ENCODE assay signal across 15 cellular contexts in the genomic region with DNA sequence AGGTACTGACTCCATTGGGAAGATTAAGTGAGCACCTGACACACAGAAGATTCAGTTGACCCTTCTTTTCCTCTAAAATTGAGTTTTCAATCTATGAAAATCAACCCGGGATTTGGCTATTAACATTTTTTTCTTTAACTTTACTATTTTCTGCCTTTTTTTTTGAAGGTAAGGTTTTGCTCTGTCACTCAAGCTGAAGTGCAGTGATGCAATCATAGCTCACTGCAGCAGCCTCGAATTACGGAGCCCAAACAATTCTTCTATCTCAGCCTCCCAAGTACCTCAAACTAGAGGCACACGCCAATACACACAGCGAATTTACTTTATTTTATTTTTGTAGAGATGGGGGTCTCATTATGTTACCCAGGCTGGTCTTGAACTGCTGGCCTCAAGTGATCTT.
DNase-seq lines count a peak whose midpoint lies in the region; ATAC-seq, FAIRE-seq and TF ChIP-seq lines count a peak whose summit lies in the region.
"Had no signal": no experiment of that assay in that cellular context is flagged by ENCODE, and none has a peak within 500 bp of the region (broad histone marks: within the 10 kb centered on the region; RNA-seq: fewer than 3 reads in every experiment).

No MANE protein-coding gene starts in this region.

- peak overlapping the region; percentile 51; the same call in 1 of the 2 replicates for H4K5ac ChIP-seq in IMR-90 (ENCODE audit: low read depth, low read length)

- CTCF ChIA-PET in IMR-90 (lab: Yijun Ruan, JAX) (interaction anchor here (1.3 kb wide), 1 partner anchor 25 kb away, joined by 5 read pairs; no protein-coding TSS in a partner anchor), K562 (lab: Yijun Ruan, JAX; ENCODE audit: low intra/inter-chr PET ratio) (interaction anchor here (0.9 kb wide), 1 partner anchor 43 kb away, joined by 3 read pairs; no protein-coding TSS in a partner anchor)

- no peak overlapping the region for H3K9ac ChIP-seq in IMR-90 (ENCODE audit: low read depth, low read length)
- H3K9ac ChIP-seq in K562 (ENCODE audit: insufficient read depth in 1 of 2, low read depth in 2 of 2, low read length in 2 of 2), result no peak overlapping the region
- no peak overlapping the region for H3K9ac ChIP-seq in mesenchymal stem cell (ENCODE audit: low read length)
- no peak overlapping the region for H3K9ac ChIP-seq in colonic mucosa (ENCODE audit: low read depth in 2 of 2, low read length in 2 of 2)

- H4K91ac ChIP-seq in IMR-90 (ENCODE audit: insufficient read depth, low read depth, low read length) (no peak overlapping the region), mesenchymal stem cell (ENCODE audit: low read length) (no peak overlapping the region)

- H3K79me1 ChIP-seq in IMR-90 (ENCODE audit: low read depth in 1 of 2, low read length in 2 of 2), result no peaks in the 10 kb centered on the region; a peak in 1 of 4 replicates
- no peaks in the 10 kb centered on the region for H3K79me1 ChIP-seq in mesenchymal stem cell (replicated peaks; ENCODE audit: low read length, poor library complexity, severe bottlenecking)

- in situ Hi-C loops in IMR-90 (cut with MboI; ENCODE audit: low sequenced_read_pairs), result loop anchor here (25.0 kb wide), 1 partner anchor 1976 kb away; no protein-coding TSS in a partner anchor
- in situ Hi-C loops in K562 (cut with MboI), result loop anchor here (10.0 kb wide), 1 partner anchor 1974 kb away; no protein-coding TSS in a partner anchor

- H2BK12ac ChIP-seq in mesenchymal stem cell (ENCODE audit: low read length in 2 of 2), result peak overlapping the region in 1 of 2 experiments; percentile 54

- FAIRE-seq in K562 (lab: Jason Lieb, UNC), result no peak
- FAIRE-seq: A204.1, GM12878, GM18507 had no signal

- no peak for ATAC-seq in IMR-90 (ENCODE audit: low read depth)
- ATAC-seq in K562, result no peak

- DNase-seq in IMR-90 (no peak), K562 (ENCODE audit: extremely low read depth in 1 of 4, low spot score in 3 of 4) (no peak), mesenchymal stem cell (no peak), tibial nerve (ENCODE audit: low spot score in 2 of 2) (no peak), NCI-H2196 treated with DMSO at 0.1 percent for 48 hours (lab: John Stamatoyannopoulos, UW; ENCODE audit: unreplicated experiment) (no peak), colonic mucosa (no peak), putamen (ENCODE audit: low spot score) (no peak)
- DNase-seq: Calu3; CD4-positive, alpha-beta T cell; DMS 273 treated with DMSO at 0.1 percent for 48 hours; H9 had no signal

- H2BK120ac ChIP-seq in IMR-90 (ENCODE audit: low read depth, low read length), result no peak overlapping the region
- no peak overlapping the region for H2BK120ac ChIP-seq in mesenchymal stem cell (ENCODE audit: low read depth, low read length)

- no peaks in the 10 kb centered on the region for H3K9me3 ChIP-seq in IMR-90 (ENCODE audit: control insufficient read depth, insufficient read depth, low read length)
- H3K9me3 ChIP-seq in K562 (replicated peaks; ENCODE audit: control insufficient read depth, insufficient read depth, low read depth, low read length), result no peaks in the 10 kb centered on the region
- H3K9me3 ChIP-seq in mesenchymal stem cell (ENCODE audit: control insufficient read depth, low read length), result no peaks in the 10 kb centered on the region
- no peaks in the 10 kb centered on the region for H3K9me3 ChIP-seq in tibial nerve
- H3K9me3 ChIP-seq in colonic mucosa, result no peaks in the 10 kb centered on the region

- no peak for TF ChIP-seq CTCF in IMR-90 (conservative IDR thresholded peaks at IDR 0.05; ENCODE audit: low read depth, low read length)
- TF ChIP-seq CTCF in K562 (IDR thresholded peaks at IDR 0.05 in 2 of 3, conservative IDR thresholded peaks at IDR 0.05 in 1 of 3; ENCODE audit: insufficient read depth in 2 of 3, low read depth in 1 of 3, low read length in 3 of 3), result no peak
- TF ChIP-seq CTCF in tibial nerve (IDR thresholded peaks at IDR 0.05), result no peak
- no peak for TF ChIP-seq CTCF in colonic mucosa (IDR thresholded peaks at IDR 0.05)

- TF ChIP-seq RAD21 in IMR-90 (IDR thresholded peaks at IDR 0.05; ENCODE audit: low read length) (no peak), K562 (CRISPR knock-in tag; conservative IDR thresholded peaks at IDR 0.05 in 1 of 2, IDR thresholded peaks at IDR 0.05 in 1 of 2) (no peak)

- H3K4me2 ChIP-seq in IMR-90 (ENCODE audit: low read depth, low read length) (no peak overlapping the region), K562 (ENCODE audit: insufficient read depth, low read length) (no peak overlapping the region), mesenchymal stem cell (ENCODE audit: low read length, poor library complexity, severe bottlenecking) (no peak overlapping the region)
- H3K4me2 ChIP-seq: GM23338 had no signal

- dilution Hi-C loops in IMR-90 (cut with HindIII; ENCODE audit: low sequenced_read_pairs, unreplicated experiment), result no loop called here

- TF ChIP-seq POLR2A in IMR-90 (IDR thresholded peaks at IDR 0.05; ENCODE audit: low read depth, low read length), result no peak
- TF ChIP-seq POLR2A in K562 (conservative IDR thresholded peaks at IDR 0.05), result no peak
- no peak for TF ChIP-seq POLR2A in tibial nerve (IDR thresholded peaks at IDR 0.05)

- H4K20me1 ChIP-seq in IMR-90 (ENCODE audit: insufficient read depth, low read length) (no peaks in the 10 kb centered on the region), K562 (replicated peaks; ENCODE audit: control insufficient read depth, insufficient read depth, low read length) (no peaks in the 10 kb centered on the region)

- no peak overlapping the region for H2BK15ac ChIP-seq in IMR-90 (ENCODE audit: low read depth, low read length)
- H2BK15ac ChIP-seq in mesenchymal stem cell (ENCODE audit: low read depth, poor library complexity, severe bottlenecking), result peak overlapping the region; percentile 57

- H3K27ac ChIP-seq in IMR-90 (ENCODE audit: insufficient read depth, low read length) (no peak overlapping the region), K562 (ENCODE audit: extremely low read depth, low read depth, low read length) (no peak overlapping the region), mesenchymal stem cell (ENCODE audit: low read length, poor library complexity, severe bottlenecking) (no peak overlapping the region), tibial nerve (peak overlapping the region; percentile 25 to 87 (median 71)), colonic mucosa (no peak overlapping the region)

- intact Hi-C loops in IMR-90 (cut with micrococcal nuclease) (loop anchor here (10.0 kb wide), 1 partner anchor 404 kb away; no protein-coding TSS in a partner anchor), K562 (cut with micrococcal nuclease) (loop anchor here (5.0 kb wide), 1 partner anchor 1976 kb away; no protein-coding TSS in a partner anchor), colonic mucosa (cut with DNase I) (no loop called here)

- H3K27me3 ChIP-seq in IMR-90 (ENCODE audit: control insufficient read depth, insufficient read depth, low read length) (no peaks in the 10 kb centered on the region), K562 (ENCODE audit: control insufficient read depth in 2 of 2, insufficient read depth in 2 of 2, low read length in 2 of 2) (no peaks in the 10 kb centered on the region; a peak in 1 of 5 replicates), mesenchymal stem cell (ENCODE audit: control insufficient read depth in 1 of 2, insufficient read depth in 1 of 2, low read length in 2 of 2) (no peaks in the 10 kb centered on the region), tibial nerve (no peaks in the 10 kb centered on the region), colonic mucosa (no peaks in the 10 kb centered on the region)

- BruUV-seq in IMR-90 (replicated peaks; lab: Mats Ljungman, UMichigan) (no TSS peak), K562 (replicated peaks; lab: Mats Ljungman, UMichigan) (no TSS peak)

- H2BK5ac ChIP-seq in IMR-90 (ENCODE audit: low read depth, low read length, poor library complexity, severe bottlenecking), result no peak overlapping the region
- H2BK5ac ChIP-seq in mesenchymal stem cell (ENCODE audit: low read depth, low read length, poor library complexity, severe bottlenecking), result no peak overlapping the region

- POLR2A ChIA-PET in IMR-90 (lab: Charles Lee; ENCODE audit: unreplicated experiment) (interaction anchor here (0.6 kb wide), 1 partner anchor 26 kb away, joined by 7 read pairs; no protein-coding TSS in a partner anchor), K562 (lab: Yijun Ruan, JAX) (interaction anchor here (0.7 to 1.5 kb wide), 2 partner anchors 9 to 164 kb away, joined by 3 to 4 read pairs; no protein-coding TSS in a partner anchor)

- H2BK20ac ChIP-seq in IMR-90 (ENCODE audit: low read depth, low read length), result peak overlapping the region; percentile 33

- no peak for TF ChIP-seq EP300 in K562 (IDR thresholded peaks at IDR 0.05; ENCODE audit: low read length)
- no peak for TF ChIP-seq EP300 in tibial nerve (IDR thresholded peaks at IDR 0.05)

- no peak overlapping the region for H3K56ac ChIP-seq in IMR-90 (ENCODE audit: extremely low read depth, insufficient read depth, low read length)

- no peak overlapping the region; a peak in 1 of 4 replicates for H4K8ac ChIP-seq in IMR-90 (ENCODE audit: low read depth in 2 of 2, low read length in 2 of 2)
- no peak overlapping the region for H4K8ac ChIP-seq in mesenchymal stem cell (ENCODE audit: low read length)

- no peaks in the 10 kb centered on the region for H3K79me2 ChIP-seq in K562 (ENCODE audit: control insufficient read depth, insufficient read depth, low read length)

- peaks cover 18% of the 10 kb centered on the region for H3K4me1 ChIP-seq in IMR-90 (ENCODE audit: control insufficient read depth, insufficient read depth, low read length)
- H3K4me1 ChIP-seq in K562 (replicated peaks in 1 of 2; ENCODE audit: control insufficient read depth in 2 of 2, insufficient read depth in 2 of 2, low read length in 2 of 2), result peaks cover 0 to 4% of the 10 kb centered on the region in 2 experiments; a peak in 3 of 5 replicates
- H3K4me1 ChIP-seq in mesenchymal stem cell (ENCODE audit: control insufficient read depth, insufficient read depth, low read depth, low read length), result peaks cover 3% of the 10 kb centered on the region
- H3K4me1 ChIP-seq in tibial nerve, result peaks cover 0 to 71% (median 22%) of the 10 kb centered on the region in 4 donors
- H3K4me1 ChIP-seq in colonic mucosa, result no peaks in the 10 kb centered on the region

- H3K14ac ChIP-seq in IMR-90 (replicated peaks; ENCODE audit: low read depth, low read length) (no peak overlapping the region), mesenchymal stem cell (ENCODE audit: low read length in 2 of 2) (no peak overlapping the region)

- WGBS in IMR-90 (ENCODE audit: extremely low coverage in 2 of 2, insufficient read length in 1 of 2), 2 experiments, result no CpG with 5 or more reads among the region's 5 CpGs
- 6% methylated on average over 5 of the region's 5 CpGs for WGBS in K562 (ENCODE audit: insufficient coverage, low coverage, missing lambda C conversion rate)
- WGBS in mesenchymal stem cell, result 100% methylated on average over 1 of the region's 5 CpGs
- 88% methylated on average over 5 of the region's 5 CpGs for WGBS in tibial nerve, 2 donors

- H2AFZ ChIP-seq in IMR-90 (replicated peaks; ENCODE audit: low read length, poor library complexity) (no peak overlapping the region), K562 (ENCODE audit: low read depth, low read length) (no peak overlapping the region), mesenchymal stem cell (ENCODE audit: low read depth, low read length) (no peak overlapping the region)
- H2AFZ ChIP-seq: GM23338 had no signal

- H3K18ac ChIP-seq in IMR-90 (ENCODE audit: low read depth, low read length), result peak overlapping the region; percentile 65; the same call in 1 of the 2 replicates
- H3K18ac ChIP-seq in mesenchymal stem cell (ENCODE audit: low read depth in 1 of 2, low read length in 2 of 2), result no peak overlapping the region

- no peak overlapping the region for H3K23ac ChIP-seq in IMR-90 (ENCODE audit: low read depth, low read length)
- no peak overlapping the region for H3K23ac ChIP-seq in mesenchymal stem cell (ENCODE audit: low read length in 2 of 2)

- H3K36me3 ChIP-seq in IMR-90 (ENCODE audit: control insufficient read depth, insufficient read depth, low read length) (no peaks in the 10 kb centered on the region), K562 (ENCODE audit: control insufficient read depth, insufficient read depth, low read length) (no peaks in the 10 kb centered on the region), mesenchymal stem cell (ENCODE audit: control insufficient read depth in 1 of 2, insufficient read depth in 2 of 2, low read depth in 1 of 2, low read length in 2 of 2) (no peaks in the 10 kb centered on the region), tibial nerve (peaks cover 0 to 6% (median 0%) of the 10 kb centered on the region in 3 donors), colonic mucosa (no peaks in the 10 kb centered on the region)

- H3K4me3 ChIP-seq in IMR-90 (ENCODE audit: insufficient read depth, low read depth, low read length) (no peak overlapping the region), K562 (no peak overlapping the region), mesenchymal stem cell (ENCODE audit: insufficient read depth in 1 of 2, low read depth in 1 of 2, low read length in 2 of 2) (no peak overlapping the region), tibial nerve (no peak overlapping the region), colonic mucosa (no peak overlapping the region)
- H3K4me3 ChIP-seq: GM12878, GM23338 had no signal

- H2AK9ac ChIP-seq in IMR-90 (replicated peaks; ENCODE audit: low read depth, low read length, poor library complexity), result no peak overlapping the region

- peaks cover 5% of the 10 kb centered on the region for H3K9me1 ChIP-seq in IMR-90 (ENCODE audit: insufficient read depth, low read length)
- no peaks in the 10 kb centered on the region for H3K9me1 ChIP-seq in K562 (ENCODE audit: control insufficient read depth, insufficient read depth, low read length)

- H3K4ac ChIP-seq in IMR-90 (ENCODE audit: low read depth, low read length), result no peak overlapping the region; the same call in 1 of the 2 replicates
- no peak overlapping the region for H3K4ac ChIP-seq in mesenchymal stem cell (ENCODE audit: low read depth in 1 of 2, low read length in 2 of 2)

- peak overlapping the region; percentile 57; the same call in 1 of the 2 replicates for H2AK5ac ChIP-seq in IMR-90 (ENCODE audit: low read depth, low read length)
- no peak overlapping the region for H2AK5ac ChIP-seq in mesenchymal stem cell (ENCODE audit: low read length, severe bottlenecking)

Comparison
In these comparisons a context has a peak if more than half of its experiments do, and no peak if none do; other contexts are left out.
1. H3K27ac ChIP-seq: peak in tibial nerve (4 of 4); none in IMR-90 (single experiment), K562 (single experiment), mesenchymal stem cell (single experiment) and colonic mucosa (single experiment).